Comparison of ENCODE assay signal across 2 cellular contexts in genomic region chr16:84840687-84841627, GRCh38.
TF ChIP-seq lines count a peak whose summit lies in the region.

No MANE protein-coding gene starts in this region.

TF ChIP-seq in GM23338, 12 proteins besides CTCF, POLR2A, EP300 and RAD21 (continued from another document):
- TF ChIP-seq ETS1 (IDR thresholded peaks at IDR 0.05) (no peak), ZNF462 (CRISPR knock-in tag; IDR thresholded peaks at IDR 0.05) (no peak), ZNF114 (CRISPR knock-in tag; IDR thresholded peaks at IDR 0.05) (no peak), REST (IDR thresholded peaks at IDR 0.05; ENCODE audit: unreplicated experiment) (no peak)

TF ChIP-seq in SK-N-SH, 30 proteins besides CTCF, POLR2A, EP300 and RAD21 (continued from another document):
- TF ChIP-seq MEF2A (IDR thresholded peaks at IDR 0.05; ENCODE audit: borderline replicate concordance, low read depth) (no peak), YY1 (IDR thresholded peaks at IDR 0.05; ENCODE audit: low read depth) (no peak), FOXM1 (IDR thresholded peaks at IDR 0.05; ENCODE audit: low read depth) (no peak), ZBTB33 (IDR thresholded peaks at IDR 0.05; ENCODE audit: borderline replicate concordance, low read depth) (no peak), RFX5 (IDR thresholded peaks at IDR 0.05; ENCODE audit: low read length) (no peak), JUND (IDR thresholded peaks at IDR 0.05) (no peak), TAF1 (IDR thresholded peaks at IDR 0.05; ENCODE audit: borderline replicate concordance, low read depth, low read length) (no peak), REST (IDR thresholded peaks at IDR 0.05; ENCODE audit: low read depth, low read length) (no peak), CHD2 (IDR thresholded peaks at IDR 0.05; ENCODE audit: low read length, partially characterized antibody) (no peak), FOXJ3 (CRISPR knock-in tag; IDR thresholded peaks at IDR 0.05) (no peak), GATA2 (CRISPR knock-in tag; IDR thresholded peaks at IDR 0.05) (no peak), USF2 (IDR thresholded peaks at IDR 0.05; ENCODE audit: borderline replicate concordance, low read depth, low read length) (no peak), USF1 (IDR thresholded peaks at IDR 0.05; ENCODE audit: borderline replicate concordance, low read depth) (no peak), MAX (IDR thresholded peaks at IDR 0.05; ENCODE audit: low read depth) (no peak)
